Comparison of ENCODE assay signal across 20 cellular contexts in genomic region chr9:68702493-68702892, GRCh38.
"Had no signal": no experiment of that assay in that cellular context is flagged by ENCODE, and none has a peak within 500 bp of the region (broad histone marks: within the 10 kb centered on the region; RNA-seq: fewer than 3 reads in every experiment).

No MANE protein-coding gene starts in this region.

- H3K27me3 ChIP-seq: tibial artery had no signal

- H3K36me3 Mint-ChIP-seq: activated naive CD8-positive, alpha-beta T cell; naive thymus-derived CD4-positive, alpha-beta T cell had no signal

- H3K36me3 ChIP-seq: breast epithelium, gastrocnemius medialis, heart left ventricle, left lung, tibial artery had no signal

- H3K4me3 Mint-ChIP-seq: activated CD4-positive, alpha-beta T cell treated with anti-CD3 and anti-CD28 coated beads, Interleukin-2, amount 10 ng/mL, durations not matched to agents 7 days and 5 days; activated naive CD8-positive, alpha-beta T cell; dendritic cell treated with granulocyte-macrophage colony-stimulating factor and Interleukin-4, amounts not matched to agents 40 ng/mL and 50 ng/mL, for 4 days; naive thymus-derived CD4-positive, alpha-beta T cell had no signal

- H3K9me3 Mint-ChIP-seq: activated CD4-positive, alpha-beta T cell treated with anti-CD3 and anti-CD28 coated beads, Interleukin-2, amount 10 ng/mL, durations not matched to agents 7 days and 5 days; dendritic cell treated with granulocyte-macrophage colony-stimulating factor and Interleukin-4, amounts not matched to agents 40 ng/mL and 50 ng/mL, for 4 days had no signal

- H3K4me3 ChIP-seq: breast epithelium, gastrocnemius medialis, heart left ventricle, left lung, mucosa of descending colon, skin epidermis, tibial artery had no signal

- H3K27ac Mint-ChIP-seq: activated CD4-positive, alpha-beta T cell treated with anti-CD3 and anti-CD28 coated beads, Interleukin-2, amount 10 ng/mL, durations not matched to agents 7 days and 5 days; activated naive CD8-positive, alpha-beta T cell; dendritic cell treated with granulocyte-macrophage colony-stimulating factor and Interleukin-4, amounts not matched to agents 40 ng/mL and 50 ng/mL, for 4 days; naive thymus-derived CD4-positive, alpha-beta T cell had no signal

- ATAC-seq: gastrocnemius medialis; heart left ventricle; left lung; mucosa of descending colon; naive thymus-derived CD4-positive, alpha-beta T cell had no signal

- FAIRE-seq: islet of Langerhans had no signal

- DNase-seq: activated CD4-positive, alpha-beta T cell treated with anti-CD3 and anti-CD28 coated beads, Interleukin-2, amount 10 ng/mL, durations not matched to agents 7 days and 5 days; activated CD8-positive, alpha-beta memory T cell treated with anti-CD3 and anti-CD28 coated beads, Interleukin-2, amount 50 U/mL, for 48 hours; activated gamma-delta T cell treated with Interleukin-2 at 50 U/mL for 16 hours; effector memory CD4-positive, alpha-beta T cell; gastrocnemius medialis; heart left ventricle; left lung; mammary epithelial cell; mucosa of descending colon; naive thymus-derived CD4-positive, alpha-beta T cell; stimulated activated CD4-positive, alpha-beta T cell treated with anti-CD3 and anti-CD28 coated beads, Interleukin-15, amount 100 ng/mL, for 24 hours; stimulated activated CD4-positive, alpha-beta T cell treated with anti-CD3 and anti-CD28 coated beads, Interleukin-4, amount 100 ng/mL, for 1 hour; stimulated activated naive CD4-positive, alpha-beta T cell; T-helper 2 cell; tibial artery had no signal
